ENCODE assay signal across 1 cellular context in the genomic region with DNA sequence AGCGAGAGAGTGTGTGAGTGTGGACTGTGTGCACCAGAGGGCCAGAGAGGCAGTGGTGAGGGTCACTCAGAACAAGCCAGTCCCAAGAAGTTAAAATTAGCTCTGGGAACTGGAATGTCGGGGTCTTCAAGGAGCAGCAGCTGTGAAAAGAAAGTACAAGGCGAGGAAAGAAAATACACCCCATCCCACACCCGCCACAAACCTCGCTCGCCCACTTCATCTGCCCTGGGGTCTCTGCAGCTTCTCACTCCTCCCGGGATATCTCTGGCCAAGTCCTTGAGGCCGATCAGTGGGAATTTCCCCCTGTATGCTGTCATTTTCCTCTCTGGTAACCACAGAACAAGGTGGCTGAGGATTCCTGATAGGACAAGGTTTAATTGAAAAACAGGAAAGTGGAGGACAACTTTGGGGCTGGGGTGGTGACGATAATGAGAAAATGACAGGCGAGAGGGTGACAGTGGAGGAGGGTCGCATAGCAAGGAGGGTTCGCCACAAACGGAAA.
A peak's percentile ranks its signal among the peaks of the same experiment; 100 is the strongest.
TF ChIP-seq lines count a peak whose summit lies in the region.

No MANE protein-coding gene starts in this region.

TF ChIP-seq in K562, 482 proteins besides CTCF, POLR2A, EP300 and RAD21:
- TF ChIP-seq, protein P1, sequence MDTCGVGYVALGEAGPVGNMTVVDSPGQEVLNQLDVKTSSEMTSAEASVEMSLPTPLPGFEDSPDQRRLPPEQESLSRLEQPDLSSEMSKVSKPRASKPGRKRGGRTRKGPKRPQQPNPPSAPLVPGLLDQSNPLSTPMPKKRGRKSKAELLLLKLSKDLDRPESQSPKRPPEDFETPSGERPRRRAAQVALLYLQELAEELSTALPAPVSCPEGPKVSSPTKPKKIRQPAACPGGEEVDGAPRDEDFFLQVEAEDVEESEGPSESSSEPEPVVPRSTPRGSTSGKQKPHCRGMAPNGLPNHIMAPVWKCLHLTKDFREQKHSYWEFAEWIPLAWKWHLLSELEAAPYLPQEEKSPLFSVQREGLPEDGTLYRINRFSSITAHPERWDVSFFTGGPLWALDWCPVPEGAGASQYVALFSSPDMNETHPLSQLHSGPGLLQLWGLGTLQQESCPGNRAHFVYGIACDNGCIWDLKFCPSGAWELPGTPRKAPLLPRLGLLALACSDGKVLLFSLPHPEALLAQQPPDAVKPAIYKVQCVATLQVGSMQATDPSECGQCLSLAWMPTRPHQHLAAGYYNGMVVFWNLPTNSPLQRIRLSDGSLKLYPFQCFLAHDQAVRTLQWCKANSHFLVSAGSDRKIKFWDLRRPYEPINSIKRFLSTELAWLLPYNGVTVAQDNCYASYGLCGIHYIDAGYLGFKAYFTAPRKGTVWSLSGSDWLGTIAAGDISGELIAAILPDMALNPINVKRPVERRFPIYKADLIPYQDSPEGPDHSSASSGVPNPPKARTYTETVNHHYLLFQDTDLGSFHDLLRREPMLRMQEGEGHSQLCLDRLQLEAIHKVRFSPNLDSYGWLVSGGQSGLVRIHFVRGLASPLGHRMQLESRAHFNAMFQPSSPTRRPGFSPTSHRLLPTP (IDR thresholded peaks at IDR 0.05; ENCODE audit: borderline replicate concordance, extremely low read depth, insufficient read length) = no peak
- TF ChIP-seq GABPA (tag; conservative IDR thresholded peaks at IDR 0.05; ENCODE audit: low read depth) (peak; percentile 16; the same call in 1 of the 2 replicates), MBD2 (IDR thresholded peaks at IDR 0.05; ENCODE audit: borderline replicate concordance, low read depth) (no peak)
- TF ChIP-seq, protein P2, sequence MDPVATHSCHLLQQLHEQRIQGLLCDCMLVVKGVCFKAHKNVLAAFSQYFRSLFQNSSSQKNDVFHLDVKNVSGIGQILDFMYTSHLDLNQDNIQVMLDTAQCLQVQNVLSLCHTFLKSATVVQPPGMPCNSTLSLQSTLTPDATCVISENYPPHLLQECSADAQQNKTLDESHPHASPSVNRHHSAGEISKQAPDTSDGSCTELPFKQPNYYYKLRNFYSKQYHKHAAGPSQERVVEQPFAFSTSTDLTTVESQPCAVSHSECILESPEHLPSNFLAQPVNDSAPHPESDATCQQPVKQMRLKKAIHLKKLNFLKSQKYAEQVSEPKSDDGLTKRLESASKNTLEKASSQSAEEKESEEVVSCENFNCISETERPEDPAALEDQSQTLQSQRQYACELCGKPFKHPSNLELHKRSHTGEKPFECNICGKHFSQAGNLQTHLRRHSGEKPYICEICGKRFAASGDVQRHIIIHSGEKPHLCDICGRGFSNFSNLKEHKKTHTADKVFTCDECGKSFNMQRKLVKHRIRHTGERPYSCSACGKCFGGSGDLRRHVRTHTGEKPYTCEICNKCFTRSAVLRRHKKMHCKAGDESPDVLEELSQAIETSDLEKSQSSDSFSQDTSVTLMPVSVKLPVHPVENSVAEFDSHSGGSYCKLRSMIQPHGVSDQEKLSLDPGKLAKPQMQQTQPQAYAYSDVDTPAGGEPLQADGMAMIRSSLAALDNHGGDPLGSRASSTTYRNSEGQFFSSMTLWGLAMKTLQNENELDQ (CRISPR knock-in tag; IDR thresholded peaks at IDR 0.05; ENCODE audit: borderline replicate concordance) = no peak
- TF ChIP-seq, protein P3, sequence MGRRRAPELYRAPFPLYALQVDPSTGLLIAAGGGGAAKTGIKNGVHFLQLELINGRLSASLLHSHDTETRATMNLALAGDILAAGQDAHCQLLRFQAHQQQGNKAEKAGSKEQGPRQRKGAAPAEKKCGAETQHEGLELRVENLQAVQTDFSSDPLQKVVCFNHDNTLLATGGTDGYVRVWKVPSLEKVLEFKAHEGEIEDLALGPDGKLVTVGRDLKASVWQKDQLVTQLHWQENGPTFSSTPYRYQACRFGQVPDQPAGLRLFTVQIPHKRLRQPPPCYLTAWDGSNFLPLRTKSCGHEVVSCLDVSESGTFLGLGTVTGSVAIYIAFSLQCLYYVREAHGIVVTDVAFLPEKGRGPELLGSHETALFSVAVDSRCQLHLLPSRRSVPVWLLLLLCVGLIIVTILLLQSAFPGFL (CRISPR knock-in tag; IDR thresholded peaks at IDR 0.05) = no peak
